In the genomic region with DNA sequence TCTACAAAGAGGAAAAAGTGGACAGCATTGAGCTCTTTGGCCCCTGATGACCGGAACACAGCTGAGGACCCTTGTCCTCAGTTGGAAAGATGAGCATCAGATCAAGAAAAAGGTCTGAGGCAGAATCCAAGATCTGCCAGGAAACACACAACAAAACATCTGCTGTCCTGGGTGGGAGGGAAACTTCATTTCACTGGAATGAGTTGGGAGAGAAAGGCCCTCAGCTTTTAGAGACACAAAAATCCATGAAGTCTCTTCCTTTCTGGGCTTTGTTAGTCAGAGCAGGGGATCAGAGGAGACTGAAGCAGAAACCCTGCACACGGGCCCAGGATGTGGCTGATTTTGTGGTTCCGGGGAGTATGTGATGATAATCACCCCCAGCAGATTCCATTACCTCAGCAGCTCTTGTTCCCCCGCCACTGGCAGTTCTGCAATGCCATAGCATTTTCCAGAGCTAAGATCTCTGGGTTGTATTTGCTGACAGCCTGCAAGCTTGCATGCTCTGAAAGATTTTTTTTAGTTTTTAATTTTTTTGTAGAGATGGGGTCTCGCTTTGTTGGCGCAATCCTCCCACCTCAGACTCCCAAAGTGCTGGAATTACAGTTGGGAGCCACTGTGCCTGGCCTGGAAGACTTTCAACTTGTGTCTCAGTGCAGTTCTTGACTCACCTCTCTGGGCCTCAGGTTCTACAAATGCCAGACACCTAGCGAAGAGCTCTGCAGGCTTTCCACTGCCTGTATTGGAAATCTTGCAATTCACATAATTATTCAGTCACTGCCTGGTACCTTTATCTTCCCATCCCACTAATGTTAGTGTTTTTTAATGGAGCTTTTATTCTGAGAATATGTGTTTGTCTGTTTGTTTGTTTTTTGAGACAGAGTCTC, we compare ENCODE assay signal across 9 cellular contexts. TPM values are rescaled to one million over a fixed set of nuclear protein-coding genes. Genes with fewer than 3 reads are reported as not detected.
DNase-seq lines count a peak whose midpoint lies in the region; ATAC-seq and TF ChIP-seq lines count a peak whose summit lies in the region.
"Had no signal": no experiment of that assay in that cellular context is flagged by ENCODE, and none has a peak within 500 bp of the region (broad histone marks: within the 10 kb centered on the region; RNA-seq: fewer than 3 reads in every experiment).

No MANE protein-coding gene starts in this region.

- H3K27me3 ChIP-seq in CD4-positive, alpha-beta T cell (ENCODE audit: control insufficient read depth, insufficient read depth, low read length), result no peaks in the 10 kb centered on the region
- H3K27me3 ChIP-seq in SJCRH30, result no peaks in the 10 kb centered on the region
- no peaks in the 10 kb centered on the region for H3K27me3 ChIP-seq in PC-9 (ENCODE audit: insufficient read depth, low read depth)

- H3K36me3 ChIP-seq in SJCRH30 (0 out of 2 replicates have a peak, but pooled peaks cover 3% of the 10 kb centered on the region), PC-9 (ENCODE audit: low read depth) (peaks cover 14% of the 10 kb centered on the region)

- CTCF ChIA-PET in CD4-positive, alpha-beta T cell (lab: Charles Lee), result interaction anchor here (0.7 to 3.3 kb wide), 4 partner anchors 7 to 27 kb away, joined by 3 to 26 read pairs (median 4); no protein-coding TSS in a partner anchor
- CTCF ChIA-PET in PC-9 (lab: Charles Lee), result interaction anchor here (0.5 kb wide), 1 partner anchor 18 kb away, joined by 4 read pairs; no protein-coding TSS in a partner anchor

- H3K9me3 ChIP-seq in CD4-positive, alpha-beta T cell (ENCODE audit: control insufficient read depth, low read length), result peaks cover 9% of the 10 kb centered on the region
- H3K9me3 ChIP-seq in SJCRH30 (replicated peaks), result peaks cover 15% of the 10 kb centered on the region
- H3K9me3 ChIP-seq in PC-9 (ENCODE audit: insufficient read depth, low read depth), result peaks cover 22% of the 10 kb centered on the region

- H2AFZ ChIP-seq in PC-9, result no peak overlapping the region

- H3K4me1 Mint-ChIP-seq in CD4-positive, alpha-beta T cell (ENCODE audit: low read depth), result peaks cover 62% of the 10 kb centered on the region
- peaks cover 24 to 58% (median 44%) of the 10 kb centered on the region in 4 donors for H3K4me1 Mint-ChIP-seq in naive thymus-derived CD8-positive, alpha-beta T cell

- no peak for TF ChIP-seq CTCF in CD4-positive, alpha-beta T cell (IDR thresholded peaks at IDR 0.05)
- no peak for TF ChIP-seq CTCF in PC-9 (conservative IDR thresholded peaks at IDR 0.05)

- H3F3A ChIP-seq in PC-9 (ENCODE audit: insufficient read depth, low read depth), result peaks cover 25% of the 10 kb centered on the region

- H4K20me1 ChIP-seq in PC-9 (ENCODE audit: insufficient read depth), result no peaks in the 10 kb centered on the region

- H3K9me3 Mint-ChIP-seq in CD4-positive, alpha-beta T cell, result peaks cover 2% of the 10 kb centered on the region
- H3K9me3 Mint-ChIP-seq in naive thymus-derived CD8-positive, alpha-beta T cell, result peaks cover 0 to 22% (median 6%) of the 10 kb centered on the region in 9 donors

- no peaks in the 10 kb centered on the region for H3K27me3 Mint-ChIP-seq in CD4-positive, alpha-beta T cell
- no peaks in the 10 kb centered on the region for H3K27me3 Mint-ChIP-seq in naive thymus-derived CD8-positive, alpha-beta T cell

- BruUV-seq in PC-9 (replicated peaks; lab: Mats Ljungman, UMichigan), result no TSS peak

- H3K4me3 ChIP-seq in SJCRH30 (no peak overlapping the region), PC-9 (no peak overlapping the region)

- H3K27ac ChIP-seq in CD4-positive, alpha-beta T cell (ENCODE audit: low read depth, low read length), result peak overlapping the region; percentile 41
- H3K27ac ChIP-seq in SJCRH30 (no peak overlapping the region), PC-9 (no peak overlapping the region)

- H3K9me2 ChIP-seq in PC-9 (ENCODE audit: insufficient read depth), result no peaks in the 10 kb centered on the region

- H3K36me3 Mint-ChIP-seq in CD4-positive, alpha-beta T cell (ENCODE audit: low read depth), result peaks cover 31% of the 10 kb centered on the region
- H3K36me3 Mint-ChIP-seq in naive thymus-derived CD8-positive, alpha-beta T cell, result peaks cover 3 to 15% (median 10%) of the 10 kb centered on the region in 3 donors

- POLR2A ChIA-PET in CD4-positive, alpha-beta T cell (lab: Charles Lee), result interaction anchor here (0.6 to 2.2 kb wide), 14 partner anchors 15 to 450 kb away, joined by 3 to 21 read pairs (median 4); a partner anchor contains a TSS
- POLR2A ChIA-PET in naive thymus-derived CD8-positive, alpha-beta T cell (lab: Charles Lee), result interaction anchor here (0.6 to 2.4 kb wide), 11 partner anchors 9 to 291 kb away, joined by 3 to 8 read pairs (median 5); a partner anchor contains a TSS
- POLR2A ChIA-PET in PC-9 (lab: Charles Lee; ENCODE audit: unreplicated experiment), result no interaction called here

- H3K4me2 ChIP-seq in PC-9, result no peak overlapping the region

- peak overlapping the region; percentile 77 for H3K4me3 Mint-ChIP-seq in CD4-positive, alpha-beta T cell
- peak overlapping the region; percentile 66 to 86 (median 74) for H3K4me3 Mint-ChIP-seq in naive thymus-derived CD8-positive, alpha-beta T cell

- no peaks in the 10 kb centered on the region for H3K79me2 ChIP-seq in PC-9 (ENCODE audit: low read depth)

- peak; percentile 42 to 84 (median 64) for DNase-seq in CD4-positive, alpha-beta T cell
- peak; percentile 34 to 59 for DNase-seq in SJCRH30
- peak in 3 of 4 experiments; percentile 8 to 54 (median 44) for DNase-seq in activated naive CD4-positive, alpha-beta T cell (lab: John Stamatoyannopoulos, UW)
- DNase-seq in naive thymus-derived CD8-positive, alpha-beta T cell, result peak; percentile 46 to 89 (median 70)
- no peak for DNase-seq in PC-9
- DNase-seq in OCI-M2 (lab: John Stamatoyannopoulos, UW; ENCODE audit: unreplicated experiment), result no peak
- no peak for DNase-seq in NCI-H146 (lab: John Stamatoyannopoulos, UW)

- peak; percentile 94 for ATAC-seq in CD4-positive, alpha-beta T cell (ENCODE audit: poor library complexity)
- ATAC-seq in naive thymus-derived CD8-positive, alpha-beta T cell, result peak; percentile 95 to 100
- no peak for ATAC-seq in GM19351 (IDR thresholded peaks at IDR 0.05; ENCODE audit: unreplicated experiment)

- peak overlapping the region; percentile 91 for H3K27ac Mint-ChIP-seq in CD4-positive, alpha-beta T cell
- H3K27ac Mint-ChIP-seq in naive thymus-derived CD8-positive, alpha-beta T cell, result peak overlapping the region; percentile 84 to 95 (median 92)

- H3K4me1 ChIP-seq in SJCRH30 (peaks cover 4% of the 10 kb centered on the region), PC-9 (replicated peaks; ENCODE audit: insufficient read depth) (no peaks in the 10 kb centered on the region)

- intact Hi-C loops in CD4-positive, alpha-beta T cell (cut with DNase I, micrococcal nuclease), result loop anchor here (1.0 to 5.0 kb wide), 4 partner anchors 22 to 310 kb away; a partner anchor contains a TSS
- intact Hi-C loops in PC-9 (cut with micrococcal nuclease; ENCODE audit: unreplicated experiment), result no loop called here

RNA-seq across cellular contexts. Expression of a gene that starts 5.8 kb away (rescaled TPM):
- total RNA-seq in CD4-positive, alpha-beta T cell, result 10 to 100 TPM; 48.7 to 50.2 TPM
- total RNA-seq in SJCRH30 (2014; rRNA removed; shearing (Covaris generic)), result 19.4 and 22.6 TPM in 2 replicates
- total RNA-seq in naive thymus-derived CD8-positive, alpha-beta T cell, result 10 to 100 TPM; 68.1 to 71.1 TPM
- 10 to 100 TPM; 11.5 to 20.9 (median 14.5) TPM for polyA plus RNA-seq in naive thymus-derived CD8-positive, alpha-beta T cell
- total RNA-seq in PC-9 (2021), result 27.3 and 34.0 TPM in 2 replicates

RNA-seq across cellular contexts. Expression of a gene that starts 50.3 kb away (rescaled TPM):
- 1 to 10 TPM; 1.1 to 3.2 TPM for total RNA-seq in CD4-positive, alpha-beta T cell
- not detected in 2 replicates for total RNA-seq in SJCRH30 (2014; rRNA removed; shearing (Covaris generic))
- total RNA-seq in naive thymus-derived CD8-positive, alpha-beta T cell, result 1 to 10 TPM; 1.3 to 1.4 TPM
- polyA plus RNA-seq in naive thymus-derived CD8-positive, alpha-beta T cell, result 1 to 10 TPM in 1 of 3 donors, under 1 TPM in 1, not detected in 1; 0.22 to 3.2 TPM
- total RNA-seq in PC-9 (2021), result 0.48 TPM in 1 of 2 replicates, not detected in the other
- total RNA-seq: urinary bladder had no signal

Comparison
In these comparisons a context has a peak if more than half of its experiments do, and no peak if none do; other contexts are left out.
1. DNase-seq: peak in CD4-positive, alpha-beta T cell (10 of 10), SJCRH30 (2 of 2), activated naive CD4-positive, alpha-beta T cell (3 of 4) and naive thymus-derived CD8-positive, alpha-beta T cell (10 of 10); none in PC-9 (0 of 2), OCI-M2 (single experiment) and NCI-H146 (single experiment).